Comparison of ENCODE assay signal across 19 cellular contexts in genomic region chr10:8063935-8064334, GRCh38. TPM values are rescaled to one million over a fixed set of nuclear protein-coding genes. Genes with fewer than 3 reads are reported as not detected.
DNase-seq lines count a peak whose midpoint lies in the region; ATAC-seq and FAIRE-seq lines count a peak whose summit lies in the region.
"Had no signal": no experiment of that assay in that cellular context is flagged by ENCODE, and none has a peak within 500 bp of the region (broad histone marks: within the 10 kb centered on the region; RNA-seq: fewer than 3 reads in every experiment).

No MANE protein-coding gene starts in this region.

- no peak overlapping the region for H3K23ac ChIP-seq in trophoblast cell (ENCODE audit: low read length)

- no peak for FAIRE-seq in small intestine (lab: Jason Lieb, UNC)
- FAIRE-seq: A204.1, G401.6 had no signal

- no peak for DNase-seq in activated CD4-positive, alpha-beta T cell treated with anti-CD3 and anti-CD28 coated beads, Interleukin-2, amount 10 ng/mL, durations not matched to agents 24 days and 14 days
- no peak for DNase-seq in activated CD4-positive, alpha-beta T cell treated with anti-CD3 and anti-CD28 coated beads, Interleukin-2, amount 50 U/mL, for 48 hours
- DNase-seq in T-cell (no peak), iPS DF 6.9 (ENCODE audit: low read depth, low spot score) (no peak), trophoblast cell (peak in 1 of 2 donors; percentile 50), GF-D8 (lab: John Stamatoyannopoulos, UW) (no peak), AML-193 (lab: John Stamatoyannopoulos, UW) (no peak), small intestine (no peak)
- DNase-seq: amniotic stem cell, kidney glomerular epithelial cell, NCI-H146, NCI-H510A, substantia nigra, WERI-Rb-1 had no signal

- POLR2A ChIA-PET in T-cell (lab: Charles Lee) = interaction anchor here (0.6 to 0.7 kb wide), 4 partner anchors 263 to 597 kb away, joined by 3 to 8 read pairs (median 6); no protein-coding TSS in a partner anchor

- peak overlapping the region; percentile 7 for H2BK12ac ChIP-seq in trophoblast cell (ENCODE audit: low read length)

- H3K79me2 ChIP-seq in trophoblast cell (ENCODE audit: control insufficient read depth, insufficient read depth, low read length, poor library complexity) = peaks cover 34% of the 10 kb centered on the region

- H3K9me3 Mint-ChIP-seq in activated CD4-positive, alpha-beta T cell treated with anti-CD3 and anti-CD28 coated beads, Interleukin-2, amount 10 ng/mL, durations not matched to agents 24 days and 14 days = no peaks in the 10 kb centered on the region
- H3K9me3 Mint-ChIP-seq in T-cell = no peaks in the 10 kb centered on the region

- H3K4me3 ChIP-seq in iPS DF 6.9 (ENCODE audit: low read length) (0 out of 2 replicates have a peak overlapping the region, but pooled peaks have one; percentile 22), trophoblast cell (ENCODE audit: low read depth, low read length) (no peak overlapping the region), small intestine (ENCODE audit: low read depth in 1 of 2, low read length in 2 of 2) (no peak overlapping the region)
- H3K4me3 ChIP-seq: SK-N-MC had no signal

- peak overlapping the region; percentile 33 for H2AK5ac ChIP-seq in trophoblast cell (ENCODE audit: low read length)

- H4K8ac ChIP-seq in trophoblast cell (ENCODE audit: low read depth, low read length) = peak overlapping the region; percentile 4

- H3K4ac ChIP-seq in trophoblast cell (ENCODE audit: low read depth, low read length) = peak overlapping the region; percentile 72

- no peak overlapping the region for H3K4me2 ChIP-seq in trophoblast cell (ENCODE audit: low read length)

- peak overlapping the region; percentile 8 for H3K14ac ChIP-seq in trophoblast cell (ENCODE audit: low read length)

- peak overlapping the region; percentile 90 for H3K4me3 Mint-ChIP-seq in activated CD4-positive, alpha-beta T cell treated with anti-CD3 and anti-CD28 coated beads, Interleukin-2, amount 10 ng/mL, durations not matched to agents 24 days and 14 days
- peak overlapping the region; percentile 25 to 92 (median 42) for H3K4me3 Mint-ChIP-seq in T-cell

- H4K91ac ChIP-seq in trophoblast cell (ENCODE audit: low read depth, low read length) = no peak overlapping the region

- H3K9me3 ChIP-seq in iPS DF 6.9 (ENCODE audit: control insufficient read depth, insufficient read depth, low read length) (no peaks in the 10 kb centered on the region), trophoblast cell (ENCODE audit: insufficient read depth, low read depth, low read length) (no peaks in the 10 kb centered on the region), small intestine (ENCODE audit: control insufficient read depth, low read depth) (no peaks in the 10 kb centered on the region)

- peak overlapping the region; percentile 6 for H3K18ac ChIP-seq in trophoblast cell (ENCODE audit: low read length)

- peaks cover 93% of the 10 kb centered on the region for H3K36me3 Mint-ChIP-seq in activated CD4-positive, alpha-beta T cell treated with anti-CD3 and anti-CD28 coated beads, Interleukin-2, amount 10 ng/mL, durations not matched to agents 24 days and 14 days (ENCODE audit: low read depth)
- H3K36me3 Mint-ChIP-seq in T-cell = peaks cover 74% of the 10 kb centered on the region

- H2AFZ ChIP-seq in trophoblast cell (ENCODE audit: insufficient read depth, low read length, poor library complexity) = no peak overlapping the region

- peak overlapping the region; percentile 12 for H3K9ac ChIP-seq in trophoblast cell (ENCODE audit: low read length)

- H3K27ac ChIP-seq in iPS DF 6.9 (ENCODE audit: low read length) (no peak overlapping the region), trophoblast cell (ENCODE audit: low read depth, low read length) (peak overlapping the region; percentile 70), small intestine (ENCODE audit: low read depth in 1 of 2, low read length in 1 of 2) (no peak overlapping the region)
- H3K27ac ChIP-seq: epithelial cell of prostate, SK-N-MC, WERI-Rb-1 had no signal

- peaks cover 15% of the 10 kb centered on the region for H3K4me1 ChIP-seq in iPS DF 6.9 (ENCODE audit: control insufficient read depth, insufficient read depth, low read length)
- peaks cover 33 to 39% of the 10 kb centered on the region in 2 experiments for H3K4me1 ChIP-seq in trophoblast cell (ENCODE audit: control insufficient read depth in 1 of 2, insufficient read depth in 2 of 2, low read length in 2 of 2)
- H3K4me1 ChIP-seq in small intestine (ENCODE audit: control insufficient read depth in 2 of 2, insufficient read depth in 1 of 2, low read depth in 1 of 2, low read length in 1 of 2) = no peaks in the 10 kb centered on the region

- peaks cover 84% of the 10 kb centered on the region for H3K4me1 Mint-ChIP-seq in activated CD4-positive, alpha-beta T cell treated with anti-CD3 and anti-CD28 coated beads, Interleukin-2, amount 10 ng/mL, durations not matched to agents 24 days and 14 days
- H3K4me1 Mint-ChIP-seq in T-cell = peaks cover 88 to 96% (median 92%) of the 10 kb centered on the region in 3 donors

- H3K27me3 Mint-ChIP-seq in activated CD4-positive, alpha-beta T cell treated with anti-CD3 and anti-CD28 coated beads, Interleukin-2, amount 10 ng/mL, durations not matched to agents 24 days and 14 days = peaks cover 2% of the 10 kb centered on the region
- H3K27me3 Mint-ChIP-seq in T-cell = no peaks in the 10 kb centered on the region

- H2BK5ac ChIP-seq in trophoblast cell (ENCODE audit: low read depth, low read length, poor library complexity) = peak overlapping the region; percentile 7

- peaks cover 36% of the 10 kb centered on the region for H3K27me3 ChIP-seq in iPS DF 6.9 (ENCODE audit: control insufficient read depth, insufficient read depth, low read length)
- H3K27me3 ChIP-seq in trophoblast cell (ENCODE audit: insufficient read depth, low read length) = no peaks in the 10 kb centered on the region
- H3K27me3 ChIP-seq in small intestine (ENCODE audit: control insufficient read depth in 2 of 2, insufficient read depth in 2 of 2, low read length in 2 of 2) = peaks cover 0 to 16% of the 10 kb centered on the region in 2 donors

- intact Hi-C loops in activated CD4-positive, alpha-beta T cell treated with anti-CD3 and anti-CD28 coated beads, Interleukin-2, amount 10 ng/mL, durations not matched to agents 24 days and 14 days (cut with micrococcal nuclease) = no loop called here

- H3K79me1 ChIP-seq in trophoblast cell (ENCODE audit: low read length) = peaks cover 41% of the 10 kb centered on the region

- peak overlapping the region; percentile 93 for H3K27ac Mint-ChIP-seq in activated CD4-positive, alpha-beta T cell treated with anti-CD3 and anti-CD28 coated beads, Interleukin-2, amount 10 ng/mL, durations not matched to agents 24 days and 14 days
- H3K27ac Mint-ChIP-seq in T-cell = peak overlapping the region; percentile 68 to 98
- H3K27ac Mint-ChIP-seq: progenitor cell of endocrine pancreas had no signal

- H2BK120ac ChIP-seq in trophoblast cell (ENCODE audit: insufficient read depth, low read length, poor library complexity) = peak overlapping the region; percentile 25

- ATAC-seq in T-cell (replicated peaks in 1 of 4) = no peak

- CTCF ChIA-PET in T-cell (lab: Charles Lee) = interaction anchor here in 1 of 2 donors (0.9 kb wide), 1 partner anchor 9 kb away, joined by 4 read pairs; the partner anchor contains the start of gene GATA3

- WGBS in iPS DF 6.9 (ENCODE audit: insufficient coverage, insufficient read length) = no CpG with 5 or more reads among the region's 13 CpGs
- no CpG with 5 or more reads among the region's 13 CpGs for WGBS in trophoblast cell (ENCODE audit: extremely low coverage, insufficient coverage, insufficient read length)
- WGBS in small intestine, 3 donors = 59 to 72% (median 59%) methylated on average over 13 of the region's 13 CpGs

- H3K36me3 ChIP-seq in iPS DF 6.9 (ENCODE audit: control insufficient read depth, insufficient read depth, low read length) (no peaks in the 10 kb centered on the region), trophoblast cell (ENCODE audit: control insufficient read depth in 1 of 2, insufficient read depth in 2 of 2, low read length in 2 of 2) (peaks cover 51 to 66% of the 10 kb centered on the region in 2 experiments), small intestine (ENCODE audit: control insufficient read depth in 2 of 2, insufficient read depth in 2 of 2, low read length in 2 of 2) (no peaks in the 10 kb centered on the region)
- H3K36me3 ChIP-seq: WERI-Rb-1 had no signal

- no peak overlapping the region for H4K12ac ChIP-seq in trophoblast cell (ENCODE audit: low read depth, low read length)

RNA-seq across cellular contexts. Expression of gene GATA3, which starts 9.4 kb away (rescaled TPM):
- total RNA-seq in activated CD4-positive, alpha-beta T cell treated with anti-CD3 and anti-CD28 coated beads, Interleukin-2, amount 10 ng/mL, durations not matched to agents 24 days and 14 days = 79.7 and 81.0 TPM in 2 replicates
- 10 to 100 TPM; 47.2 to 98.1 (median 59.9) TPM for total RNA-seq in T-cell
- 366 and 392 TPM in 2 replicates for polyA plus RNA-seq in trophoblast cell (2013)
- polyA plus RNA-seq in small intestine = under 1 TPM; 0.37 to 0.81 (median 0.45) TPM
